1 cellular context compared by ENCODE assay signal in genomic region chr22:31055322-31056159, GRCh38.
A peak's percentile ranks its signal among the peaks of the same experiment; 100 is the strongest.
TF ChIP-seq lines count a peak whose summit lies in the region.

No MANE protein-coding gene starts in this region.

TF ChIP-seq in HepG2, 621 proteins besides CTCF, POLR2A, EP300 and RAD21 (continued from another document and continues in another):
- TF ChIP-seq SP5 (CRISPR knock-in tag; IDR thresholded peaks at IDR 0.05; ENCODE audit: borderline replicate concordance, low read depth) (peak; percentile 80; the same call in 1 of the 2 replicates), ZNF616 (CRISPR knock-in tag; IDR thresholded peaks at IDR 0.05; ENCODE audit: low read depth) (no peak), ZFP36L1 (CRISPR knock-in tag; IDR thresholded peaks at IDR 0.05) (no peak), YEATS4 (CRISPR knock-in tag; IDR thresholded peaks at IDR 0.05; ENCODE audit: borderline replicate concordance) (no peak; the same call in 1 of the 2 replicates), ZNF766 (CRISPR knock-in tag; IDR thresholded peaks at IDR 0.05; ENCODE audit: borderline replicate concordance) (peak; percentile 61; the same call in 1 of the 2 replicates), TBL1XR1 (IDR thresholded peaks at IDR 0.05; ENCODE audit: borderline replicate concordance, low read length, partially characterized antibody) (no peak), ZNF607 (CRISPR knock-in tag; IDR thresholded peaks at IDR 0.05; ENCODE audit: borderline replicate concordance) (no peak; the same call in 1 of the 2 replicates), TRAFD1 (CRISPR knock-in tag; IDR thresholded peaks at IDR 0.05; ENCODE audit: borderline replicate concordance) (no peak), ZNF678 (CRISPR knock-in tag; IDR thresholded peaks at IDR 0.05) (no peak), ZNF224 (CRISPR knock-in tag; IDR thresholded peaks at IDR 0.05) (no peak), NCOA2 (CRISPR knock-in tag; IDR thresholded peaks at IDR 0.05) (peak; percentile 92), FOSL1 (CRISPR knock-in tag; IDR thresholded peaks at IDR 0.05; ENCODE audit: borderline replicate concordance) (peak; percentile 82; the same call in 1 of the 2 replicates), FOXA3 (CRISPR knock-in tag; IDR thresholded peaks at IDR 0.05) (peak; percentile 99), TBX3 (IDR thresholded peaks at IDR 0.05; ENCODE audit: borderline replicate concordance) (peak; percentile 63; the same call in 1 of the 2 replicates), CHCHD3 (CRISPR knock-in tag; IDR thresholded peaks at IDR 0.05) (no peak), ZNF263 (CRISPR knock-in tag; IDR thresholded peaks at IDR 0.05) (0 out of 2 replicates have a peak, but pooled peaks have one; percentile 43), ZNF3 (CRISPR knock-in tag; IDR thresholded peaks at IDR 0.05) (no peak), MXD4 (CRISPR knock-in tag; IDR thresholded peaks at IDR 0.05) (peak; percentile 57), SNRNP70 (IDR thresholded peaks at IDR 0.05; ENCODE audit: low read depth, low read length) (no peak), SNAI1 (CRISPR knock-in tag; IDR thresholded peaks at IDR 0.05; ENCODE audit: borderline replicate concordance) (peak; percentile 71; the same call in 1 of the 2 replicates), CENPX (CRISPR knock-in tag; IDR thresholded peaks at IDR 0.05) (no peak), MTF1 (CRISPR knock-in tag; IDR thresholded peaks at IDR 0.05) (no peak), ADNP (CRISPR knock-in tag; IDR thresholded peaks at IDR 0.05) (peak; percentile 98), ZSCAN9 (CRISPR knock-in tag; IDR thresholded peaks at IDR 0.05; ENCODE audit: borderline replicate concordance) (peak; percentile 94), NFE2L1 (CRISPR knock-in tag; IDR thresholded peaks at IDR 0.05; ENCODE audit: borderline replicate concordance) (no peak), ZNF496 (CRISPR knock-in tag; IDR thresholded peaks at IDR 0.05; ENCODE audit: insufficient replicate concordance) (no peak), ZNF777 (CRISPR knock-in tag; IDR thresholded peaks at IDR 0.05) (peak; percentile 93), MTA1 (CRISPR knock-in tag; IDR thresholded peaks at IDR 0.05; ENCODE audit: borderline replicate concordance) (peak; percentile 83; the same call in 1 of the 2 replicates), KLF15 (CRISPR knock-in tag; IDR thresholded peaks at IDR 0.05; ENCODE audit: borderline replicate concordance) (0 out of 2 replicates have a peak, but pooled peaks have one; percentile 32), BATF2 (CRISPR knock-in tag; IDR thresholded peaks at IDR 0.05) (no peak), ZNF430 (CRISPR knock-in tag; IDR thresholded peaks at IDR 0.05) (peak; percentile 82; the same call in 1 of the 2 replicates), ZNF788 (CRISPR knock-in tag; IDR thresholded peaks at IDR 0.05; ENCODE audit: borderline replicate concordance) (peak; percentile 97), CREM (IDR thresholded peaks at IDR 0.05) (peak; percentile 94), CREM (CRISPR knock-in tag; IDR thresholded peaks at IDR 0.05) (no peak), ASH2L (IDR thresholded peaks at IDR 0.05; ENCODE audit: insufficient read length, low read depth, low read length) (peak; percentile 64), HMGXB3 (CRISPR knock-in tag; IDR thresholded peaks at IDR 0.05; ENCODE audit: borderline replicate concordance) (peak; percentile 65; the same call in 1 of the 2 replicates), IKZF1 (IDR thresholded peaks at IDR 0.05) (no peak), KLF13 (CRISPR knock-in tag; IDR thresholded peaks at IDR 0.05) (no peak), STAG1 (CRISPR knock-in tag; IDR thresholded peaks at IDR 0.05) (peak; percentile 41), CERS6 (CRISPR knock-in tag; IDR thresholded peaks at IDR 0.05) (no peak), ZFP1 (CRISPR knock-in tag; IDR thresholded peaks at IDR 0.05) (peak; percentile 24; the same call in 1 of the 2 replicates), ZNF530 (CRISPR knock-in tag; IDR thresholded peaks at IDR 0.05; ENCODE audit: low read depth) (no peak)
- TF ChIP-seq, protein P1, sequence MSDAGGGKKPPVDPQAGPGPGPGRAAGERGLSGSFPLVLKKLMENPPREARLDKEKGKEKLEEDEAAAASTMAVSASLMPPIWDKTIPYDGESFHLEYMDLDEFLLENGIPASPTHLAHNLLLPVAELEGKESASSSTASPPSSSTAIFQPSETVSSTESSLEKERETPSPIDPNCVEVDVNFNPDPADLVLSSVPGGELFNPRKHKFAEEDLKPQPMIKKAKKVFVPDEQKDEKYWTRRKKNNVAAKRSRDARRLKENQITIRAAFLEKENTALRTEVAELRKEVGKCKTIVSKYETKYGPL (CRISPR knock-in tag; IDR thresholded peaks at IDR 0.05), result no peak; the same call in 1 of the 2 replicates
- TF ChIP-seq, protein P2, sequence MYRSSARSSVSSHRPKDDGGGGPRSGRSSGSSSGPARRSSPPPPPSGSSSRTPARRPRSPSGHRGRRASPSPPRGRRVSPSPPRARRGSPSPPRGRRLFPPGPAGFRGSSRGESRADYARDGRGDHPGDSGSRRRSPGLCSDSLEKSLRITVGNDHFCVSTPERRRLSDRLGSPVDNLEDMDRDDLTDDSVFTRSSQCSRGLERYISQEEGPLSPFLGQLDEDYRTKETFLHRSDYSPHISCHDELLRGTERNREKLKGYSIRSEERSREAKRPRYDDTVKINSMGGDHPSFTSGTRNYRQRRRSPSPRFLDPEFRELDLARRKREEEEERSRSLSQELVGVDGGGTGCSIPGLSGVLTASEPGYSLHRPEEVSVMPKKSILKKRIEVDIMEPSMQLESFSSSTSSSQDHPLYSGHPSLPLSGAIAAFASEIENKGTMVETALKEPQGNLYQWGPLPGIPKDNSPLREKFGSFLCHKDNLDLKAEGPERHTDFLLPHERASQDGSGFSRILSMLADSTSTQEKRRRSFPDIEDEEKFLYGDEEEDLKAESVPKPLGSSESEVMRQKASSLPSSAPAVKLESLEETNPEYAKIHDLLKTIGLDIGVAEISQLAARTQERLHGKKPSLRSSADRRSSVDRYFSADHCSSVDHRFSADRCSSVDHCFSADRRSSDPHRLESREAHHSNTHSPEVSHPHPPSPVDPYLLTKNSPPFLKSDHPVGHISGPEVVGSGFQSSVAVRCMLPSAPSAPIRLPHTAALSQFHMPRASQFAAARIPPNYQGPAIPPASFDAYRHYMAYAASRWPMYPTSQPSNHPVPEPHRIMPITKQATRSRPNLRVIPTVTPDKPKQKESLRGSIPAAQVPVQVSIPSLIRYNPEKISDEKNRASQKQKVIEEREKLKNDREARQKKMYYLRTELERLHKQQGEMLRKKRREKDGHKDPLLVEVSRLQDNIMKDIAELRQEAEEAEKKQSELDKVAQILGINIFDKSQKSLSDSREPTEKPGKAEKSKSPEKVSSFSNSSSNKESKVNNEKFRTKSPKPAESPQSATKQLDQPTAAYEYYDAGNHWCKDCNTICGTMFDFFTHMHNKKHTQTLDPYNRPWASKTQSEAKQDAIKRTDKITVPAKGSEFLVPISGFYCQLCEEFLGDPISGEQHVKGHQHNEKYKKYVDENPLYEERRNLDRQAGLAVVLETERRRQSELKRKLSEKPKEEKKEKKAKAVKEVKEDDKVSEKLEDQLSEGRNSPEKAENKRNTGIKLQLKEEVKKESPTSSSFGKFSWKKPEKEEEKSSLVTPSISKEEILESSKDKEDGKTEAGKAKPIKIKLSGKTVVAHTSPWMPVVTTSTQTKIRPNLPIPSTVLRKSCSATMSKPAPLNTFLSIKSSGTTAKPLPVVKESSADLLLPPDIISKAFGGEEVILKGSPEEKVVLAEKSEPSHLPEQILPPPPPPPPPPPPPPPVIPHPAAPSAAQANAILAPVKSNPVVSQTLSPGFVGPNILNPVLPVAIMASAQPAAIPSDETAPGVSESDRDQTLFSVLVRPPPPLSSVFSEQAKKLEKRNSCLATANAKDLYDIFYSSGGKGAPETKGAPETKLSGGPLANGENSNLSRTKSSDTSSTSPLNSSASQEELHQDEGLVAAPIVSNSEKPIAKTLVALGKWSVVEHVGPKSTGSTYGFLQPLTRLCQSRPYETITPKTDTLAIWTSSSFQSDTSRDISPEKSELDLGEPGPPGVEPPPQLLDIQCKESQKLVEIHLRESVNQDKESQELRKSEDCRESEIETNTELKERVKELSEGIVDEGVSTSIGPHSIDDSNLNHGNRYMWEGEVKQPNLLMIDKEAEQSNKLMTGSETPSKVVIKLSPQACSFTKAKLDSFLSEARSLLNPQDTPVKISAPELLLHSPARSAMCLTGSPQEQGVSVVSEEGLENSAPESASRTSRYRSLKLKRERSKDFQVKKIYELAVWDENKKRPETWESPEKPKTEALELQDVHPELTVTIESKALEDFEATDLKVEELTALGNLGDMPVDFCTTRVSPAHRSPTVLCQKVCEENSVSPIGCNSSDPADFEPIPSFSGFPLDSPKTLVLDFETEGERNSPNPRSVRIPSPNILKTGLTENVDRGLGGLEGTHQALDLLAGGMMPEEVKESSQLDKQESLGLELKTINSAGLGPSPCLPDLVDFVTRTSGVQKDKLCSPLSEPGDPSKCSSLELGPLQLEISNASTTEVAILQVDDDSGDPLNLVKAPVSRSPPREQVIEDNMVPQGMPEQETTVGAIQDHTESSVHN (CRISPR knock-in tag; IDR thresholded peaks at IDR 0.05), result 0 out of 2 replicates have a peak, but pooled peaks have one; percentile 76
- TF ChIP-seq, protein P3, sequence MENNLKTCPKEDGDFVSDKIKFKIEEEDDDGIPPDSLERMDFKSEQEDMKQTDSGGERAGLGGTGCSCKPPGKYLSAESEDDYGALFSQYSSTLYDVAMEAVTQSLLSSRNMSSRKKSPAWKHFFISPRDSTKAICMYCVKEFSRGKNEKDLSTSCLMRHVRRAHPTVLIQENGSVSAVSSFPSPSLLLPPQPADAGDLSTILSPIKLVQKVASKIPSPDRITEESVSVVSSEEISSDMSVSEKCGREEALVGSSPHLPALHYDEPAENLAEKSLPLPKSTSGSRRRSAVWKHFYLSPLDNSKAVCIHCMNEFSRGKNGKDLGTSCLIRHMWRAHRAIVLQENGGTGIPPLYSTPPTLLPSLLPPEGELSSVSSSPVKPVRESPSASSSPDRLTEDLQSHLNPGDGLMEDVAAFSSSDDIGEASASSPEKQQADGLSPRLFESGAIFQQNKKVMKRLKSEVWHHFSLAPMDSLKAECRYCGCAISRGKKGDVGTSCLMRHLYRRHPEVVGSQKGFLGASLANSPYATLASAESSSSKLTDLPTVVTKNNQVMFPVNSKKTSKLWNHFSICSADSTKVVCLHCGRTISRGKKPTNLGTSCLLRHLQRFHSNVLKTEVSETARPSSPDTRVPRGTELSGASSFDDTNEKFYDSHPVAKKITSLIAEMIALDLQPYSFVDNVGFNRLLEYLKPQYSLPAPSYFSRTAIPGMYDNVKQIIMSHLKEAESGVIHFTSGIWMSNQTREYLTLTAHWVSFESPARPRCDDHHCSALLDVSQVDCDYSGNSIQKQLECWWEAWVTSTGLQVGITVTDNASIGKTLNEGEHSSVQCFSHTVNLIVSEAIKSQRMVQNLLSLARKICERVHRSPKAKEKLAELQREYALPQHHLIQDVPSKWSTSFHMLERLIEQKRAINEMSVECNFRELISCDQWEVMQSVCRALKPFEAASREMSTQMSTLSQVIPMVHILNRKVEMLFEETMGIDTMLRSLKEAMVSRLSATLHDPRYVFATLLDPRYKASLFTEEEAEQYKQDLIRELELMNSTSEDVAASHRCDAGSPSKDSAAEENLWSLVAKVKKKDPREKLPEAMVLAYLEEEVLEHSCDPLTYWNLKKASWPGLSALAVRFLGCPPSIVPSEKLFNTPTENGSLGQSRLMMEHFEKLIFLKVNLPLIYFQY (CRISPR knock-in tag; IDR thresholded peaks at IDR 0.05; ENCODE audit: borderline replicate concordance), result peak; percentile 92; the same call in 1 of the 2 replicates
